ENCODE assay signal across 1 cellular context in genomic region chr17:74770498-74771318, GRCh38.
TF ChIP-seq lines count a peak whose summit lies in the region.

No MANE protein-coding gene starts in this region.

TF ChIP-seq in HepG2, 621 proteins besides CTCF, POLR2A, EP300 and RAD21 (continued from another document and continues in another):
- TF ChIP-seq MLXIP (CRISPR knock-in tag; IDR thresholded peaks at IDR 0.05; ENCODE audit: borderline replicate concordance): no peak
- no peak for TF ChIP-seq ZNF709 (CRISPR knock-in tag; IDR thresholded peaks at IDR 0.05)
- TF ChIP-seq SP1 (IDR thresholded peaks at IDR 0.05): no peak
- TF ChIP-seq SP1 (CRISPR knock-in tag; IDR thresholded peaks at IDR 0.05): peak; percentile 52; the same call in 1 of the 2 replicates
- TF ChIP-seq ZNF670 (CRISPR knock-in tag; IDR thresholded peaks at IDR 0.05; ENCODE audit: borderline replicate concordance): no peak
- TF ChIP-seq ZNF414 (CRISPR knock-in tag; IDR thresholded peaks at IDR 0.05): peak; percentile 27; the same call in 1 of the 2 replicates
- TF ChIP-seq ZNF615 (CRISPR knock-in tag; IDR thresholded peaks at IDR 0.05; ENCODE audit: borderline replicate concordance): no peak
- no peak for TF ChIP-seq ZNF282 (IDR thresholded peaks at IDR 0.05; ENCODE audit: partially characterized antibody)
- no peak; the same call in 1 of the 2 replicates for TF ChIP-seq ZNF232 (CRISPR knock-in tag; IDR thresholded peaks at IDR 0.05; ENCODE audit: borderline replicate concordance)
- TF ChIP-seq BRF2 (CRISPR knock-in tag; IDR thresholded peaks at IDR 0.05): peak; percentile 60; the same call in 1 of the 2 replicates
- no peak for TF ChIP-seq HHEX (CRISPR knock-in tag; IDR thresholded peaks at IDR 0.05)
- TF ChIP-seq KLF9 (CRISPR knock-in tag; IDR thresholded peaks at IDR 0.05; ENCODE audit: low read depth): no peak
- TF ChIP-seq ZSCAN31 (CRISPR knock-in tag; IDR thresholded peaks at IDR 0.05; ENCODE audit: low read depth): peak; percentile 58
- peak; percentile 59; the same call in 1 of the 2 replicates for TF ChIP-seq KDM5B (CRISPR knock-in tag; IDR thresholded peaks at IDR 0.05; ENCODE audit: borderline replicate concordance)
- no peak for TF ChIP-seq DNMT3B (CRISPR knock-in tag; conservative IDR thresholded peaks at IDR 0.05)
- no peak for TF ChIP-seq ZNF318 (CRISPR knock-in tag; IDR thresholded peaks at IDR 0.05)
- TF ChIP-seq SKIL (CRISPR knock-in tag; IDR thresholded peaks at IDR 0.05; ENCODE audit: borderline replicate concordance): no peak
- no peak for TF ChIP-seq ZNF3 (CRISPR knock-in tag; IDR thresholded peaks at IDR 0.05)
- TF ChIP-seq ZSCAN25 (CRISPR knock-in tag; IDR thresholded peaks at IDR 0.05): peak; percentile 48; the same call in 1 of the 2 replicates
- no peak for TF ChIP-seq ZNF563 (CRISPR knock-in tag; IDR thresholded peaks at IDR 0.05)
- TF ChIP-seq E2F1 (CRISPR knock-in tag; IDR thresholded peaks at IDR 0.05): no peak
- TF ChIP-seq ZNF263 (CRISPR knock-in tag; IDR thresholded peaks at IDR 0.05): peak; percentile 100
- no peak for TF ChIP-seq ZNF180 (CRISPR knock-in tag; IDR thresholded peaks at IDR 0.05; ENCODE audit: borderline replicate concordance, low read depth)
- TF ChIP-seq ZNF460 (CRISPR knock-in tag; IDR thresholded peaks at IDR 0.05; ENCODE audit: borderline replicate concordance): no peak
- peak; percentile 66; the same call in 1 of the 2 replicates for TF ChIP-seq CSRNP1 (CRISPR knock-in tag; IDR thresholded peaks at IDR 0.05)
- 0 out of 2 replicates have a peak, but pooled peaks have one; percentile 41 for TF ChIP-seq ZNF878 (CRISPR knock-in tag; IDR thresholded peaks at IDR 0.05)
- TF ChIP-seq HES4 (CRISPR knock-in tag; IDR thresholded peaks at IDR 0.05; ENCODE audit: borderline replicate concordance): no peak
- peak; percentile 69 for TF ChIP-seq UBTF (CRISPR knock-in tag; IDR thresholded peaks at IDR 0.05)
- no peak for TF ChIP-seq PRPF4 (IDR thresholded peaks at IDR 0.05; ENCODE audit: low read depth, low read length, poor library complexity, severe bottlenecking)
- no peak for TF ChIP-seq SYNCRIP (IDR thresholded peaks at IDR 0.05; ENCODE audit: insufficient read depth, low read depth, low read length)
- TF ChIP-seq ZNF562 (CRISPR knock-in tag; IDR thresholded peaks at IDR 0.05; ENCODE audit: borderline replicate concordance): no peak
- TF ChIP-seq TBX3 (IDR thresholded peaks at IDR 0.05; ENCODE audit: borderline replicate concordance): no peak
- no peak for TF ChIP-seq YEATS4 (CRISPR knock-in tag; IDR thresholded peaks at IDR 0.05; ENCODE audit: borderline replicate concordance)
- no peak for TF ChIP-seq PTBP1 (IDR thresholded peaks at IDR 0.05; ENCODE audit: low read depth, low read length, poor library complexity, severe bottlenecking)
- TF ChIP-seq ZNF570 (CRISPR knock-in tag; IDR thresholded peaks at IDR 0.05; ENCODE audit: borderline replicate concordance): no peak
- no peak for TF ChIP-seq CBX1 (IDR thresholded peaks at IDR 0.05; ENCODE audit: low read depth)
- peak; percentile 82; the same call in 1 of the 2 replicates for TF ChIP-seq THAP7 (CRISPR knock-in tag; IDR thresholded peaks at IDR 0.05)
- TF ChIP-seq ZNF547 (CRISPR knock-in tag; IDR thresholded peaks at IDR 0.05): no peak
